In genomic region chr6:118383924-118384323, GRCh38 we compare ENCODE assay signal across 21 cellular contexts.
"Had no signal": no experiment of that assay in that cellular context is flagged by ENCODE, and none has a peak within 500 bp of the region (broad histone marks: within the 10 kb centered on the region; RNA-seq: fewer than 3 reads in every experiment).

No MANE protein-coding gene starts in this region.

- H3K9ac ChIP-seq: neural progenitor cell had no signal

- DNase-seq: effector memory CD8-positive, alpha-beta T cell; esophagus squamous epithelium; glutamatergic neuron; kidney; left cardiac atrium; left ventricle myocardium inferior; lower lobe of right lung; mesenchymal stem cell; midbrain; nucleus accumbens; pancreas; right cardiac atrium; stimulated activated CD4-positive, alpha-beta T cell treated with anti-CD3 and anti-CD28 coated beads, Interleukin-4, amount 100 ng/mL, for 24 hours; tibial artery; upper lobe of left lung; uterus had no signal

- ATAC-seq: effector memory CD8-positive, alpha-beta T cell; gastroesophageal sphincter; left cardiac atrium; lower lobe of right lung; natural killer cell treated with Interleukin-12 subunit alpha and Interleukin-12 subunit beta and Interleukin-15 and Interleukin-18, amount 100 ng/mL, for 72 hours; pancreas; right cardiac atrium; stimulated activated memory B cell treated with anti-CD40 and anti-IgM and Interleukin-4, amounts not matched to agents 10 μg/mL and 1 μg/mL and 100 μg/mL, for 72 hours had no signal

- H3K27me3 ChIP-seq: esophagus squamous epithelium, gastroesophageal sphincter, neural progenitor cell, pancreas, tibial artery, upper lobe of left lung, uterus had no signal

- H3K4me1 ChIP-seq: esophagus squamous epithelium, left ventricle myocardium inferior, lower lobe of right lung, neural progenitor cell, pancreas, upper lobe of left lung, uterus had no signal

- H3K4me3 ChIP-seq: esophagus squamous epithelium, gastroesophageal sphincter, left ventricle myocardium inferior, lower lobe of right lung, neural progenitor cell, pancreas, smooth muscle cell, tibial artery, upper lobe of left lung, uterus had no signal

- H3K36me3 ChIP-seq: esophagus squamous epithelium, gastroesophageal sphincter, left ventricle myocardium inferior, lower lobe of right lung, neural progenitor cell, pancreas, tibial artery, upper lobe of left lung, uterus had no signal

- H2AFZ ChIP-seq: neural progenitor cell had no signal

- H3K27ac ChIP-seq: esophagus squamous epithelium, gastroesophageal sphincter, left ventricle myocardium inferior, lower lobe of right lung, neural progenitor cell, pancreas, upper lobe of left lung, uterus had no signal

- H3K4me2 ChIP-seq: neural progenitor cell, smooth muscle cell had no signal

- H3K9me3 ChIP-seq: esophagus squamous epithelium, gastroesophageal sphincter, lower lobe of right lung, pancreas, tibial artery, upper lobe of left lung, uterus had no signal
